ENCODE assay signal across 40 cellular contexts in genomic region chr5:55877655-55878054, GRCh38. TPM values are rescaled to one million over a fixed set of nuclear protein-coding genes. Genes with fewer than 3 reads are reported as not detected.
"Had no signal": no experiment of that assay in that cellular context is flagged by ENCODE, and none has a peak within 500 bp of the region (broad histone marks: within the 10 kb centered on the region; RNA-seq: fewer than 3 reads in every experiment).

No MANE protein-coding gene starts in this region.

- H3K4me3 ChIP-seq: adrenal gland, ascending aorta, body of pancreas, breast epithelium, cardiac muscle cell had no signal

- FAIRE-seq: astrocyte, bronchial epithelial cell had no signal

- H3K9me3 ChIP-seq: adrenal gland, body of pancreas, breast epithelium had no signal

- H3K27ac Mint-ChIP-seq: activated naive CD4-positive, alpha-beta T cell treated with anti-CD3 and anti-CD28 coated beads for 36 hours; activated naive CD4-positive, alpha-beta T cell treated with anti-CD3 and anti-CD28 coated beads, Interleukin-2, amount 10 ng/mL, durations not matched to agents 7 days and 5 days; activated naive CD4-positive, alpha-beta T cell treated with anti-CD3 and anti-CD28 coated beads, Interleukin-2, amount 50 U/mL, for 24 hours; activated naive CD4-positive, alpha-beta T cell treated with anti-CD3 and anti-CD28 coated beads, Interleukin-2, amount 50 U/mL, for 72 hours; activated naive CD8-positive, alpha-beta T cell; activated naive CD8-positive, alpha-beta T cell treated with anti-CD3 and anti-CD28 coated beads for 36 hours; activated naive CD8-positive, alpha-beta T cell treated with anti-CD3 and anti-CD28 coated beads, Interleukin-2, amount 10 ng/mL, durations not matched to agents 7 days and 5 days; activated naive CD8-positive, alpha-beta T cell treated with anti-CD3 and anti-CD28 coated beads, Interleukin-2, amount 50 U/mL, for 24 hours; activated T-cell treated with anti-CD3 and anti-CD28 coated beads, Interleukin-2, amount 50 U/mL, for 24 hours; activated T-cell treated with anti-CD3 and anti-CD28 coated beads, Interleukin-2, amount 50 U/mL, for 72 hours; activated T-helper 1 cell treated with anti-CD3 and anti-CD28 coated beads, Interleukin-12 subunit alpha, Interleukin-12 subunit beta, Interleukin-2, Interleukin-4 antibody, amounts not matched to agents 30 ng/mL and 10 ng/mL and 1 ng/mL, durations not matched to agents 14 hours and 24 hours and 36 hours; activated T-helper 17 cell treated with anti-CD3 and anti-CD28 coated beads, Interleukin-2, amount 50 U/mL, for 72 hours; activated T-helper 2 cell treated with anti-CD3 and anti-CD28 coated beads, Interferon-gamma antibody, Interleukin-2, Interleukin-4, amounts not matched to agents 10 μg/mL and 5 μg/mL and 100 μg/mL, durations not matched to agents 14 hours and 24 hours and 36 hours; brain had no signal

- H3K27me3 Mint-ChIP-seq: activated naive CD4-positive, alpha-beta T cell treated with anti-CD3 and anti-CD28 coated beads, Interleukin-2, amount 10 ng/mL, durations not matched to agents 7 days and 5 days; activated naive CD4-positive, alpha-beta T cell treated with anti-CD3 and anti-CD28 coated beads, Interleukin-2, amount 50 U/mL, for 24 hours; activated naive CD8-positive, alpha-beta T cell; activated T-cell treated with anti-CD3 and anti-CD28 coated beads, Interleukin-2, amount 50 U/mL, for 24 hours; activated T-helper 17 cell treated with anti-CD3 and anti-CD28 coated beads, Interleukin-2, amount 50 U/mL, for 72 hours; brain; central memory CD8-positive, alpha-beta T cell had no signal

- H3K4me3 Mint-ChIP-seq: activated naive CD4-positive, alpha-beta T cell treated with anti-CD3 and anti-CD28 coated beads for 36 hours; activated naive CD4-positive, alpha-beta T cell treated with anti-CD3 and anti-CD28 coated beads, Interleukin-2, amount 10 ng/mL, durations not matched to agents 7 days and 5 days; activated naive CD4-positive, alpha-beta T cell treated with anti-CD3 and anti-CD28 coated beads, Interleukin-2, amount 50 U/mL, for 24 hours; activated naive CD8-positive, alpha-beta T cell; activated naive CD8-positive, alpha-beta T cell treated with anti-CD3 and anti-CD28 coated beads for 36 hours; activated naive CD8-positive, alpha-beta T cell treated with anti-CD3 and anti-CD28 coated beads, Interleukin-2, amount 10 ng/mL, durations not matched to agents 7 days and 5 days; activated naive CD8-positive, alpha-beta T cell treated with anti-CD3 and anti-CD28 coated beads, Interleukin-2, amount 50 U/mL, for 24 hours; activated T-cell treated with anti-CD3 and anti-CD28 coated beads, Interleukin-2, amount 50 U/mL, for 24 hours; activated T-cell treated with anti-CD3 and anti-CD28 coated beads, Interleukin-2, amount 50 U/mL, for 4 hours; activated T-cell treated with anti-CD3 and anti-CD28 coated beads, Interleukin-2, amount 50 U/mL, for 72 hours; activated T-helper 1 cell treated with anti-CD3 and anti-CD28 coated beads, Interleukin-12 subunit alpha, Interleukin-12 subunit beta, Interleukin-2, Interleukin-4 antibody, amounts not matched to agents 30 ng/mL and 10 ng/mL and 1 ng/mL, durations not matched to agents 14 hours and 24 hours and 36 hours; activated T-helper 17 cell treated with anti-CD3 and anti-CD28 coated beads, Interleukin-2, amount 50 U/mL, for 72 hours; brain; central memory CD8-positive, alpha-beta T cell had no signal

- ATAC-seq: activated naive CD4-positive, alpha-beta T cell treated with anti-CD3 and anti-CD28 coated beads, Interleukin-2, amount 50 U/mL, for 72 hours; activated naive CD8-positive, alpha-beta T cell treated with anti-CD3 and anti-CD28 coated beads, Interleukin-2, amount 50 U/mL, for 24 hours; activated T-cell treated with anti-CD3 and anti-CD28 coated beads, Interleukin-2, amount 50 U/mL, for 4 hours; activated T-cell treated with anti-CD3 and anti-CD28 coated beads, Interleukin-2, amount 50 U/mL, for 72 hours; activated T-helper 17 cell treated with anti-CD3 and anti-CD28 coated beads, Interleukin-2, amount 50 U/mL, for 72 hours; body of pancreas had no signal

- H3K36me3 ChIP-seq: adrenal gland, ascending aorta, brain microvascular endothelial cell, breast epithelium, cardiac muscle cell had no signal

- H3K4me1 ChIP-seq: adrenal gland, ascending aorta, body of pancreas, breast epithelium had no signal

- H3K4me1 Mint-ChIP-seq: activated naive CD4-positive, alpha-beta T cell treated with anti-CD3 and anti-CD28 coated beads, Interleukin-2, amount 10 ng/mL, durations not matched to agents 7 days and 5 days; activated naive CD4-positive, alpha-beta T cell treated with anti-CD3 and anti-CD28 coated beads, Interleukin-2, amount 50 U/mL, for 24 hours; activated naive CD8-positive, alpha-beta T cell treated with anti-CD3 and anti-CD28 coated beads, Interleukin-2, amount 10 ng/mL, durations not matched to agents 7 days and 5 days; activated T-helper 17 cell treated with anti-CD3 and anti-CD28 coated beads, Interleukin-2, amount 50 U/mL, for 72 hours; brain; central memory CD8-positive, alpha-beta T cell had no signal

- H3K36me3 Mint-ChIP-seq: activated naive CD4-positive, alpha-beta T cell treated with anti-CD3 and anti-CD28 coated beads, Interleukin-2, amount 50 U/mL, for 24 hours; activated naive CD4-positive, alpha-beta T cell treated with anti-CD3 and anti-CD28 coated beads, Interleukin-2, amount 50 U/mL, for 72 hours; brain had no signal

- H3K27ac ChIP-seq: adrenal gland, ascending aorta, body of pancreas, brain microvascular endothelial cell, breast epithelium, cardiac muscle cell had no signal

- DNase-seq: activated effector memory CD4-positive, alpha-beta T cell treated with anti-CD3 and anti-CD28 coated beads, Interleukin-2, amount 50 U/mL, for 16 hours; activated effector memory CD4-positive, alpha-beta T cell treated with Interleukin-2 at 50 U/mL for 16 hours; activated gamma-delta T cell; activated gamma-delta T cell treated with Interleukin-2 at 50 U/mL for 16 hours; activated naive CD4-positive, alpha-beta T cell; activated naive CD4-positive, alpha-beta T cell treated with anti-CD3 and anti-CD28 coated beads for 36 hours; activated naive CD4-positive, alpha-beta T cell treated with anti-CD3 and anti-CD28 coated beads, Interleukin-2, amount 10 ng/mL, durations not matched to agents 7 days and 5 days; activated naive CD4-positive, alpha-beta T cell treated with anti-CD3 and anti-CD28 coated beads, Interleukin-2, amount 50 U/mL, for 16 hours; activated naive CD4-positive, alpha-beta T cell treated with Interleukin-2 at 50 U/mL for 16 hours; activated naive CD8-positive, alpha-beta T cell treated with anti-CD3 and anti-CD28 coated beads for 36 hours; activated naive CD8-positive, alpha-beta T cell treated with anti-CD3 and anti-CD28 coated beads, Interleukin-2, amount 10 ng/mL, durations not matched to agents 7 days and 5 days; activated naive CD8-positive, alpha-beta T cell treated with anti-CD3 and anti-CD28 coated beads, Interleukin-2, amount 50 U/mL, for 24 hours; activated T-cell treated with anti-CD3 and anti-CD28 coated beads, Interleukin-2, amount 50 U/mL, for 24 hours; activated T-cell treated with anti-CD3 and anti-CD28 coated beads, Interleukin-2, amount 50 U/mL, for 4 hours; activated T-cell treated with anti-CD3 and anti-CD28 coated beads, Interleukin-2, amount 50 U/mL, for 48 hours; activated T-cell treated with anti-CD3 and anti-CD28 coated beads, Interleukin-2, amount 50 U/mL, for 72 hours; adrenal gland; amniotic stem cell; amygdala; anterior cingulate cortex; aorta; body of pancreas; brain microvascular endothelial cell; caudate nucleus; central memory CD4-positive, alpha-beta T cell; cerebellar nuclear complex had no signal

- H3K27me3 ChIP-seq: adrenal gland, ascending aorta, body of pancreas, brain microvascular endothelial cell, breast epithelium, cardiac muscle cell had no signal

- H3K9me3 Mint-ChIP-seq: activated naive CD4-positive, alpha-beta T cell treated with anti-CD3 and anti-CD28 coated beads, Interleukin-2, amount 50 U/mL, for 24 hours; activated T-cell treated with anti-CD3 and anti-CD28 coated beads, Interleukin-2, amount 50 U/mL, for 4 hours; activated T-helper 17 cell treated with anti-CD3 and anti-CD28 coated beads, Interleukin-2, amount 50 U/mL, for 72 hours; central memory CD8-positive, alpha-beta T cell had no signal

RNA-seq across cellular contexts. Expression of gene IL31RA, which starts 26.5 kb away (rescaled TPM):
- total RNA-seq: activated naive CD8-positive, alpha-beta T cell treated with anti-CD3 and anti-CD28 coated beads for 36 hours; activated naive CD8-positive, alpha-beta T cell treated with anti-CD3 and anti-CD28 coated beads, Interleukin-2, amount 10 ng/mL, durations not matched to agents 7 days and 5 days; activated T-cell treated with anti-CD3 and anti-CD28 coated beads, Interleukin-2, amount 50 U/mL, for 4 hours; activated T-helper 2 cell treated with anti-CD3 and anti-CD28 coated beads, Interferon-gamma antibody, Interleukin-2, Interleukin-4, amounts not matched to agents 10 μg/mL and 5 μg/mL and 100 μg/mL, durations not matched to agents 14 hours and 24 hours and 36 hours; adrenal gland; ascending aorta; body of pancreas; breast epithelium; cardiac muscle cell; cerebellum had no signal
- polyA plus RNA-seq: cardiac muscle cell had no signal
